In genomic region chr13:114102521-114103288, GRCh38 we compare ENCODE assay signal across 12 cellular contexts. TPM values are rescaled to one million over a fixed set of nuclear protein-coding genes. Genes with fewer than 3 reads are reported as not detected.
DNase-seq lines count a peak whose midpoint lies in the region; ATAC-seq and TF ChIP-seq lines count a peak whose summit lies in the region.
"Had no signal": no experiment of that assay in that cellular context is flagged by ENCODE, and none has a peak within 500 bp of the region (broad histone marks: within the 10 kb centered on the region; RNA-seq: fewer than 3 reads in every experiment).

No MANE protein-coding gene starts in this region.

- H3K36me3 Mint-ChIP-seq in CD4-positive, alpha-beta T cell (ENCODE audit: low read depth), result peaks cover 62% of the 10 kb centered on the region

- peak overlapping the region; percentile 58 for H3K4me3 Mint-ChIP-seq in CD4-positive, alpha-beta T cell
- H3K4me3 Mint-ChIP-seq: H9 had no signal

- POLR2A ChIA-PET in CD4-positive, alpha-beta T cell (lab: Charles Lee), result no interaction called here

- H3K4me3 ChIP-seq in RWPE2 (ENCODE audit: severe bottlenecking), result no peak overlapping the region
- H3K4me3 ChIP-seq in gastroesophageal sphincter, result no peak overlapping the region
- H3K4me3 ChIP-seq: body of pancreas, stomach had no signal

- H3K27ac Mint-ChIP-seq in CD4-positive, alpha-beta T cell, result peak overlapping the region; percentile 87

- CTCF ChIA-PET in CD4-positive, alpha-beta T cell (lab: Charles Lee), result no interaction called here

- no peak overlapping the region for H3K27ac ChIP-seq in CD4-positive, alpha-beta T cell (ENCODE audit: low read depth, low read length)
- H3K27ac ChIP-seq in RWPE2 (ENCODE audit: poor library complexity, severe bottlenecking) (no peak overlapping the region), gastroesophageal sphincter (peak overlapping the region in 2 of 4 donors; percentile 81 to 82)

- no peaks in the 10 kb centered on the region for H3K27me3 ChIP-seq in CD4-positive, alpha-beta T cell (ENCODE audit: control insufficient read depth, insufficient read depth, low read length)
- no peaks in the 10 kb centered on the region for H3K27me3 ChIP-seq in RWPE2 (ENCODE audit: insufficient read depth, poor library complexity, severe bottlenecking)
- no peaks in the 10 kb centered on the region for H3K27me3 ChIP-seq in gastroesophageal sphincter
- H3K27me3 ChIP-seq: body of pancreas, stomach had no signal

- peak in 2 of 10 experiments; percentile 4 to 31 for DNase-seq in CD4-positive, alpha-beta T cell
- DNase-seq in RWPE2 (ENCODE audit: low spot score) (peak; percentile 45), left cardiac atrium (peak; percentile 18), posterior cingulate gyrus (peak in 6 of 10 donors; percentile 3 to 84 (median 36)), ecto neural progenitor cell (ENCODE audit: low spot score) (no peak), NCI-H345 treated with DMSO at 0.1 percent for 48 hours (lab: John Stamatoyannopoulos, UW; ENCODE audit: unreplicated experiment) (no peak)
- DNase-seq: H9, mesendoderm, stomach had no signal

- TF ChIP-seq POLR2A in gastroesophageal sphincter (IDR thresholded peaks at IDR 0.05), result no peak

- intact Hi-C loops in CD4-positive, alpha-beta T cell (cut with DNase I, micrococcal nuclease), result no loop called here
- intact Hi-C loops in left cardiac atrium (cut with DNase I) (no loop called here), posterior cingulate gyrus (cut with DNase I) (no loop called here)

- no peak for TF ChIP-seq EP300 in gastroesophageal sphincter (IDR thresholded peaks at IDR 0.05)

- H3K27me3 Mint-ChIP-seq in CD4-positive, alpha-beta T cell, result no peaks in the 10 kb centered on the region
- H3K27me3 Mint-ChIP-seq: CD4-positive, alpha-beta memory T cell had no signal

- H3K4me1 Mint-ChIP-seq in CD4-positive, alpha-beta T cell (ENCODE audit: low read depth), result peaks cover 69% of the 10 kb centered on the region

- no peak for ATAC-seq in CD4-positive, alpha-beta T cell (ENCODE audit: poor library complexity)
- ATAC-seq in RWPE2 (ENCODE audit: low read depth) (no peak), left cardiac atrium (no peak), gastroesophageal sphincter (no peak)
- ATAC-seq: body of pancreas had no signal

- no peaks in the 10 kb centered on the region for H3K9me3 Mint-ChIP-seq in CD4-positive, alpha-beta T cell

- 94 to 100% methylated on average over 2 to 7 of the region's 29 CpGs for WGBS in gastroesophageal sphincter (ENCODE audit: low coverage in 1 of 2), 2 donors

- no peaks in the 10 kb centered on the region for H3K9me3 ChIP-seq in CD4-positive, alpha-beta T cell (ENCODE audit: control insufficient read depth, low read length)
- no peaks in the 10 kb centered on the region for H3K9me3 ChIP-seq in RWPE2 (ENCODE audit: severe bottlenecking)
- no peaks in the 10 kb centered on the region for H3K9me3 ChIP-seq in gastroesophageal sphincter
- H3K9me3 ChIP-seq: body of pancreas, stomach had no signal

- no peak for TF ChIP-seq CTCF in CD4-positive, alpha-beta T cell (IDR thresholded peaks at IDR 0.05)
- TF ChIP-seq CTCF in RWPE2 (IDR thresholded peaks at IDR 0.05; ENCODE audit: poor library complexity, severe bottlenecking), result no peak
- no peak for TF ChIP-seq CTCF in gastroesophageal sphincter (IDR thresholded peaks at IDR 0.05)

- H3K4me1 ChIP-seq in RWPE2 (ENCODE audit: insufficient read depth, poor library complexity, severe bottlenecking), result no peaks in the 10 kb centered on the region
- peaks cover 0 to 78% (median 37%) of the 10 kb centered on the region in 3 donors for H3K4me1 ChIP-seq in gastroesophageal sphincter

- no peaks in the 10 kb centered on the region for H3K36me3 ChIP-seq in RWPE2 (ENCODE audit: low read depth)
- no peaks in the 10 kb centered on the region for H3K36me3 ChIP-seq in gastroesophageal sphincter
- H3K36me3 ChIP-seq: stomach had no signal

RNA-seq across cellular contexts. Expression of gene RASA3, which starts 29.7 kb away (rescaled TPM):
- total RNA-seq in CD4-positive, alpha-beta T cell, result 100 to 1,000 TPM; 181 to 184 TPM
- total RNA-seq in left cardiac atrium (10 to 100 TPM; 19.9 to 20.1 TPM), gastroesophageal sphincter (10 to 100 TPM; 25.0 to 43.1 (median 30.2) TPM)

Comparison
In these comparisons a context has a peak if more than half of its experiments do, and no peak if none do; other contexts are left out.
1. DNase-seq: peak in RWPE2 (single experiment), left cardiac atrium (single experiment) and posterior cingulate gyrus (6 of 10); none in ecto neural progenitor cell (single experiment) and NCI-H345 treated with DMSO at 0.1 percent for 48 hours (single experiment).
2. RNA of gene RASA3, which starts 29.7 kb away (total RNA-seq): 181 to 184 TPM in CD4-positive, alpha-beta T cell; 25.0 to 43.1 TPM in gastroesophageal sphincter and 19.9 to 20.1 TPM in left cardiac atrium; every median in the first group is over 4 times any median in the second.